Comparison of ENCODE assay signal across 1 cellular context in genomic region chr14:89615421-89615820, GRCh38.
TF ChIP-seq lines count a peak whose summit lies in the region.

No MANE protein-coding gene starts in this region.

TF ChIP-seq in HepG2, 621 proteins besides CTCF, POLR2A, EP300 and RAD21 (continued from another document):
- TF ChIP-seq, protein P1, sequence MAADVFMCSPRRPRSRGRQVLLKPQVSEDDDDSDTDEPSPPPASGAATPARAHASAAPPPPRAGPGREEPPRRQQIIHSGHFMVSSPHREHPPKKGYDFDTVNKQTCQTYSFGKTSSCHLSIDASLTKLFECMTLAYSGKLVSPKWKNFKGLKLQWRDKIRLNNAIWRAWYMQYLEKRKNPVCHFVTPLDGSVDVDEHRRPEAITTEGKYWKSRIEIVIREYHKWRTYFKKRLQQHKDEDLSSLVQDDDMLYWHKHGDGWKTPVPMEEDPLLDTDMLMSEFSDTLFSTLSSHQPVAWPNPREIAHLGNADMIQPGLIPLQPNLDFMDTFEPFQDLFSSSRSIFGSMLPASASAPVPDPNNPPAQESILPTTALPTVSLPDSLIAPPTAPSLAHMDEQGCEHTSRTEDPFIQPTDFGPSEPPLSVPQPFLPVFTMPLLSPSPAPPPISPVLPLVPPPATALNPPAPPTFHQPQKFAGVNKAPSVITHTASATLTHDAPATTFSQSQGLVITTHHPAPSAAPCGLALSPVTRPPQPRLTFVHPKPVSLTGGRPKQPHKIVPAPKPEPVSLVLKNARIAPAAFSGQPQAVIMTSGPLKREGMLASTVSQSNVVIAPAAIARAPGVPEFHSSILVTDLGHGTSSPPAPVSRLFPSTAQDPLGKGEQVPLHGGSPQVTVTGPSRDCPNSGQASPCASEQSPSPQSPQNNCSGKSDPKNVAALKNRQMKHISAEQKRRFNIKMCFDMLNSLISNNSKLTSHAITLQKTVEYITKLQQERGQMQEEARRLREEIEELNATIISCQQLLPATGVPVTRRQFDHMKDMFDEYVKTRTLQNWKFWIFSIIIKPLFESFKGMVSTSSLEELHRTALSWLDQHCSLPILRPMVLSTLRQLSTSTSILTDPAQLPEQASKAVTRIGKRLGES (CRISPR knock-in tag; IDR thresholded peaks at IDR 0.05; ENCODE audit: borderline replicate concordance), result no peak
- no peak for TF ChIP-seq SMAD9 (CRISPR knock-in tag; IDR thresholded peaks at IDR 0.05)
- TF ChIP-seq ZNF790 (CRISPR knock-in tag; IDR thresholded peaks at IDR 0.05; ENCODE audit: borderline replicate concordance), result no peak
- TF ChIP-seq TCF7L2 (IDR thresholded peaks at IDR 0.05; ENCODE audit: low read depth, low read length), result no peak
- no peak for TF ChIP-seq ZNF607 (CRISPR knock-in tag; IDR thresholded peaks at IDR 0.05; ENCODE audit: borderline replicate concordance)
- no peak for TF ChIP-seq IRF2 (CRISPR knock-in tag; IDR thresholded peaks at IDR 0.05)
- no peak for TF ChIP-seq CEBPG (CRISPR knock-in tag; IDR thresholded peaks at IDR 0.05)
- no peak for TF ChIP-seq ZFX (CRISPR knock-in tag; IDR thresholded peaks at IDR 0.05; ENCODE audit: low read depth)
